Comparison of ENCODE assay signal across 20 cellular contexts in genomic region chr10:122997864-122998263, GRCh38. TPM values are rescaled to one million over a fixed set of nuclear protein-coding genes. Genes with fewer than 3 reads are reported as not detected.
A peak's percentile ranks its signal among the peaks of the same experiment; 100 is the strongest.
DNase-seq lines count a peak whose midpoint lies in the region; ATAC-seq, FAIRE-seq and TF ChIP-seq lines count a peak whose summit lies in the region.
"Had no signal": no experiment of that assay in that cellular context is flagged by ENCODE, and none has a peak within 500 bp of the region (broad histone marks: within the 10 kb centered on the region; RNA-seq: fewer than 3 reads in every experiment).

No MANE protein-coding gene starts in this region.

- no peaks in the 10 kb centered on the region for H3K79me1 ChIP-seq in neuronal stem cell (ENCODE audit: low read depth, low read length)

- no peaks in the 10 kb centered on the region for H3K27me3 ChIP-seq in neuronal stem cell (ENCODE audit: control insufficient read depth in 3 of 3, insufficient read depth in 3 of 3, low read depth in 1 of 3, low read length in 3 of 3)
- H3K27me3 ChIP-seq: SJSA1 had no signal

- peaks cover 2 to 3% of the 10 kb centered on the region in 2 donors for H3K4me1 ChIP-seq in neuronal stem cell (ENCODE audit: control insufficient read depth in 2 of 2, insufficient read depth in 1 of 2, low read depth in 1 of 2, low read length in 2 of 2)

- H4K8ac ChIP-seq in neuronal stem cell (ENCODE audit: low read depth, low read length): no peak overlapping the region

- no peak for TF ChIP-seq CTCF in omental fat pad (IDR thresholded peaks at IDR 0.05)

- H4K91ac ChIP-seq in neuronal stem cell (ENCODE audit: low read depth, low read length, poor library complexity): no peak overlapping the region

- peaks cover 2% of the 10 kb centered on the region for H3K36me3 Mint-ChIP-seq in T-helper 17 cell (ENCODE audit: low read depth)

- ATAC-seq in HG02571 (IDR thresholded peaks at IDR 0.05; ENCODE audit: unreplicated experiment) (peak; percentile 60), T-helper 17 cell (no peak), omental fat pad (ENCODE audit: low FRiP score) (no peak)

- no peak overlapping the region for H2AFZ ChIP-seq in neuronal stem cell (ENCODE audit: low read length)
- H2AFZ ChIP-seq: PC-9 had no signal

- H3K4me1 Mint-ChIP-seq in T-helper 17 cell: peaks cover 31% of the 10 kb centered on the region

- no peak overlapping the region for H3K4me3 ChIP-seq in neuronal stem cell (ENCODE audit: low read length in 2 of 2)
- H3K4me3 ChIP-seq: PC-9, SJSA1 had no signal

- no CpG with 5 or more reads among the region's 3 CpGs for WGBS in neuronal stem cell (ENCODE audit: extremely low coverage in 2 of 2, insufficient read length in 2 of 2, insufficient replicate concordance in 1 of 2), 2 donors

- DNase-seq in GM12891 (ENCODE audit: insufficient read length, low spot score) (no peak), GM19239 (ENCODE audit: insufficient read length, low spot score) (no peak), T-helper 17 cell (no peak), omental fat pad (ENCODE audit: low spot score) (no peak), neuronal stem cell (ENCODE audit: low spot score) (no peak)
- no peak for DNase-seq in activated CD4-positive, alpha-beta T cell treated with anti-CD3 and anti-CD28 coated beads, Interleukin-2, amount 50 U/mL, for 4 hours
- DNase-seq: ACHN, AML-193, DMS 273 treated with DMSO at 0.1 percent for 48 hours, GF-D8, HCEC 1CT, KBM-7, NCI-H146, NCI-H2081 treated with DMSO at 0.1 percent for 48 hours, NCI-H510A, NCI-H82, PC-9 had no signal

- no peak overlapping the region for H3K27ac ChIP-seq in neuronal stem cell (replicated peaks; ENCODE audit: low read length)
- H3K27ac ChIP-seq: PC-9, SJSA1 had no signal

- no peak overlapping the region for H2BK15ac ChIP-seq in neuronal stem cell (ENCODE audit: low read length)

- H3K4ac ChIP-seq in neuronal stem cell (ENCODE audit: low read length): no peak overlapping the region

- H3K9ac ChIP-seq in neuronal stem cell (ENCODE audit: low read depth, low read length, poor library complexity): no peak overlapping the region

- no peak overlapping the region for H2BK12ac ChIP-seq in neuronal stem cell (ENCODE audit: low read length)

- no peak overlapping the region for H2AK5ac ChIP-seq in neuronal stem cell (ENCODE audit: low read depth, low read length)

- H3K27me3 Mint-ChIP-seq in T-helper 17 cell: no peaks in the 10 kb centered on the region

- no peak overlapping the region for H3K4me3 Mint-ChIP-seq in T-helper 17 cell
- H3K4me3 Mint-ChIP-seq: CD14-positive monocyte had no signal

- no peak overlapping the region for H3K14ac ChIP-seq in neuronal stem cell (ENCODE audit: low read length)

- no peaks in the 10 kb centered on the region for H3K9me3 ChIP-seq in T-helper 17 cell (ENCODE audit: control insufficient read depth, low read length, poor library complexity, severe bottlenecking)
- H3K9me3 ChIP-seq in neuronal stem cell (replicated peaks in 1 of 2; ENCODE audit: control insufficient read depth in 2 of 2, insufficient read depth in 1 of 2, low read depth in 1 of 2, low read length in 2 of 2): peaks cover 0 to 3% of the 10 kb centered on the region in 2 donors
- H3K9me3 ChIP-seq: SJSA1 had no signal

- H2BK5ac ChIP-seq in neuronal stem cell (ENCODE audit: low read length): no peak overlapping the region

- H3K36me3 ChIP-seq in neuronal stem cell (replicated peaks in 1 of 2; ENCODE audit: control insufficient read depth in 2 of 2, insufficient read depth in 2 of 2, low read length in 2 of 2): peaks cover 9 to 45% of the 10 kb centered on the region in 2 donors

- TF ChIP-seq POLR2A in GM12891 (IDR thresholded peaks at IDR 0.05; ENCODE audit: low read depth, low read length): no peak

- peak; percentile 70 for FAIRE-seq in GM12891 (lab: Jason Lieb, UNC)
- peak; percentile 86 for FAIRE-seq in GM19239 (lab: Jason Lieb, UNC)

- no peak overlapping the region for H3K23ac ChIP-seq in neuronal stem cell (ENCODE audit: low read depth, low read length, poor library complexity)

- H3K18ac ChIP-seq in neuronal stem cell (ENCODE audit: low read length): no peak overlapping the region

- peak overlapping the region; percentile 57 for H3K27ac Mint-ChIP-seq in T-helper 17 cell
- H3K27ac Mint-ChIP-seq: CD14-positive monocyte had no signal

- no peak overlapping the region for H2BK120ac ChIP-seq in neuronal stem cell (ENCODE audit: low read depth, low read length)

- no peak overlapping the region for H3K4me2 ChIP-seq in neuronal stem cell (ENCODE audit: insufficient read depth, low read length, poor library complexity, severe bottlenecking)
- H3K4me2 ChIP-seq: PC-9 had no signal

TF ChIP-seq in GM12891, 5 proteins besides CTCF, POLR2A, EP300 and RAD21:
- no peak for TF ChIP-seq TAF1 (IDR thresholded peaks at IDR 0.05; ENCODE audit: low read depth, low read length)
TF ChIP-seq in GM12891: peak in this region for 0.

RNA-seq across cellular contexts. Expression of gene IKZF5, which starts 10.7 kb away (rescaled TPM):
- 9.8 TPM for polyA plus RNA-seq in GM12891 (2012; ENCODE audit: low read depth, missing spikeins)
- 10 to 100 TPM; 35.7 to 56.1 TPM for total RNA-seq in T-helper 17 cell
- 10 to 100 TPM in 2 of 4 donors, 1 to 10 TPM in 2; 5.3 to 15.4 (median 10.2) TPM for total RNA-seq in omental fat pad
- 10.5 TPM for polyA plus RNA-seq in neuronal stem cell (2013, experiment 1 of 2)
- polyA plus RNA-seq in neuronal stem cell (2013, experiment 2 of 2): 10.2 TPM

RNA-seq across cellular contexts. Expression of gene ACADSB, which starts 10.9 kb away (rescaled TPM):
- 9.1 TPM for polyA plus RNA-seq in GM12891 (2012; ENCODE audit: low read depth, missing spikeins)
- total RNA-seq in T-helper 17 cell: 10 to 100 TPM; 19.8 to 24.0 TPM
- total RNA-seq in omental fat pad: 10 to 100 TPM in 3 of 4 donors, 1 to 10 TPM in 1; 8.6 to 17.2 (median 12.8) TPM
- 7.1 TPM for polyA plus RNA-seq in neuronal stem cell (2013, experiment 1 of 2)
- polyA plus RNA-seq in neuronal stem cell (2013, experiment 2 of 2): 7.2 TPM

RNA-seq across cellular contexts. Expression of gene PSTK, which starts 17.7 kb away (rescaled TPM):
- polyA plus RNA-seq in GM12891 (2012; ENCODE audit: low read depth, missing spikeins): 5.9 TPM
- total RNA-seq in T-helper 17 cell (10 to 100 TPM; 10.3 to 10.5 TPM), omental fat pad (1 to 10 TPM; 1.1 to 2.8 (median 1.6) TPM)
- 11.0 TPM for polyA plus RNA-seq in neuronal stem cell (2013, experiment 1 of 2)
- 11.8 TPM for polyA plus RNA-seq in neuronal stem cell (2013, experiment 2 of 2)

RNA-seq across cellular contexts. Expression of gene C10orf88, which starts 43.8 kb away (rescaled TPM):
- 4.9 TPM for polyA plus RNA-seq in GM12891 (2012; ENCODE audit: low read depth, missing spikeins)
- total RNA-seq in T-helper 17 cell (1 to 10 TPM; 5.7 to 6.8 TPM), omental fat pad (10 to 100 TPM in 1 of 4 donors, 1 to 10 TPM in 3; 3.8 to 16.7 (median 5.2) TPM)
- 8.0 TPM for polyA plus RNA-seq in neuronal stem cell (2013, experiment 1 of 2)
- polyA plus RNA-seq in neuronal stem cell (2013, experiment 2 of 2): 8.1 TPM
